ENCODE assay signal across 23 cellular contexts in genomic region chr15:75027551-75027950, GRCh38.
"Had no signal": no experiment of that assay in that cellular context is flagged by ENCODE, and none has a peak within 500 bp of the region (broad histone marks: within the 10 kb centered on the region; RNA-seq: fewer than 3 reads in every experiment).

No MANE protein-coding gene starts in this region.

- H3K4me2 ChIP-seq: smooth muscle cell had no signal

- H3K27me3 Mint-ChIP-seq: activated naive CD8-positive, alpha-beta T cell; natural killer cell treated with Interleukin-12 subunit alpha and Interleukin-12 subunit beta and Interleukin-15 and Interleukin-18, amount 100 ng/mL, for 72 hours had no signal

- H3K36me3 Mint-ChIP-seq: brain; natural killer cell treated with Interleukin-12 subunit alpha and Interleukin-12 subunit beta and Interleukin-15 and Interleukin-18, amount 100 ng/mL, for 72 hours had no signal

- H3K4me3 ChIP-seq: colonic mucosa, lung, smooth muscle cell, tibial artery had no signal

- H3K9me3 Mint-ChIP-seq: brain; mesothelial cell of epicardium; natural killer cell treated with Interleukin-12 subunit alpha and Interleukin-12 subunit beta and Interleukin-15 and Interleukin-18, amount 100 ng/mL, for 72 hours; T-helper 2 cell treated with Interferon-gamma antibody and Interleukin-4, amounts not matched to agents 5 μg/mL and 100 μg/mL, for 36 hours; WTC11 had no signal

- DNase-seq: activated CD4-positive, alpha-beta T cell treated with anti-CD3 and anti-CD28 coated beads for 4 hours; activated CD8-positive, alpha-beta memory T cell treated with anti-CD3 and anti-CD28 coated beads for 24 hours; activated CD8-positive, alpha-beta memory T cell treated with anti-CD3 and anti-CD28 coated beads, Interleukin-2, amount 50 U/mL, for 48 hours; activated gamma-delta T cell; activated T-cell treated with anti-CD3 and anti-CD28 coated beads, Interleukin-2, amount 50 U/mL, for 48 hours; anterior cingulate cortex; central memory CD4-positive, alpha-beta T cell; colonic mucosa; head of caudate nucleus; nucleus accumbens; stimulated activated CD4-positive, alpha-beta T cell treated with anti-CD3 and anti-CD28 coated beads, Interleukin-4, amount 100 ng/mL, for 1 hour; SW 1271; tibial artery had no signal

- H3K27ac Mint-ChIP-seq: activated naive CD8-positive, alpha-beta T cell; mesothelial cell of epicardium; T-helper 2 cell treated with Interferon-gamma antibody and Interleukin-4, amounts not matched to agents 5 μg/mL and 100 μg/mL, for 36 hours had no signal

- H3K27ac ChIP-seq: colonic mucosa had no signal

- H3K4me3 Mint-ChIP-seq: activated naive CD8-positive, alpha-beta T cell; brain; mesothelial cell of epicardium; natural killer cell treated with Interleukin-12 subunit alpha and Interleukin-12 subunit beta and Interleukin-15 and Interleukin-18, amount 100 ng/mL, for 72 hours; T-helper 2 cell treated with Interferon-gamma antibody and Interleukin-4, amounts not matched to agents 5 μg/mL and 100 μg/mL, for 36 hours; WTC11 had no signal

- ATAC-seq: left lobe of liver; natural killer cell treated with Interleukin-12 subunit alpha and Interleukin-12 subunit beta and Interleukin-15 and Interleukin-18, amount 100 ng/mL, for 72 hours; sciatic nerve; WTC11 had no signal

- H3K36me3 ChIP-seq: colonic mucosa, tibial artery had no signal

- H3K9me3 ChIP-seq: colonic mucosa, tibial artery had no signal

- H3K27me3 ChIP-seq: colonic mucosa, tibial artery had no signal
